35 cellular contexts compared by ENCODE assay signal in genomic region chr16:23515881-23516280, GRCh38. TPM values are rescaled to one million over a fixed set of nuclear protein-coding genes. Genes with fewer than 3 reads are reported as not detected.
DNase-seq lines count a peak whose midpoint lies in the region; ATAC-seq and TF ChIP-seq lines count a peak whose summit lies in the region.
"Had no signal": no experiment of that assay in that cellular context is flagged by ENCODE, and none has a peak within 500 bp of the region (broad histone marks: within the 10 kb centered on the region; RNA-seq: fewer than 3 reads in every experiment).

No MANE protein-coding gene starts in this region.

- no peak overlapping the region for H3K4me3 ChIP-seq in HEK293 (ENCODE audit: low read depth, low read length)
- H3K4me3 ChIP-seq: cardiac muscle cell, colonic mucosa, GM23248, mucosa of descending colon, upper lobe of right lung had no signal

- intact Hi-C loops in activated B cell treated with CpG ODN at 0.5 μM for 24 hours (cut with micrococcal nuclease): loop anchor here (1.0 to 5.0 kb wide), 2 partner anchors 39 to 41 kb away; partner anchors contain the start of genes EARS2 and UBFD1
- intact Hi-C loops in activated CD4-positive, alpha-beta memory T cell treated with anti-CD3 and anti-CD28 coated beads for 36 hours (cut with micrococcal nuclease): no loop called here

- H3K9me3 ChIP-seq in HEK293 (ENCODE audit: control insufficient read depth, insufficient read depth, low read depth, low read length): no peaks in the 10 kb centered on the region
- H3K9me3 ChIP-seq: colonic mucosa, mucosa of descending colon, upper lobe of right lung had no signal

- no peaks in the 10 kb centered on the region for H3K9me3 Mint-ChIP-seq in activated T-cell treated with anti-CD3 and anti-CD28 coated beads, Interleukin-2, amount 50 U/mL, for 24 hours
- no peaks in the 10 kb centered on the region for H3K9me3 Mint-ChIP-seq in activated T-cell treated with anti-CD3 and anti-CD28 coated beads, Interleukin-2, amount 50 U/mL, for 4 hours
- no peaks in the 10 kb centered on the region for H3K9me3 Mint-ChIP-seq in activated B cell treated with CpG ODN at 0.5 μM for 24 hours
- H3K9me3 Mint-ChIP-seq in stimulated activated effector memory CD8-positive, alpha-beta T cell treated with anti-CD3 and anti-CD28 coated beads, Interleukin-12 subunit alpha, Interleukin-12 subunit beta, amount 100 ng/mL, for 72 hours: no peaks in the 10 kb centered on the region
- H3K9me3 Mint-ChIP-seq in activated CD4-positive, alpha-beta memory T cell treated with anti-CD3 and anti-CD28 coated beads for 36 hours: no peaks in the 10 kb centered on the region
- H3K9me3 Mint-ChIP-seq: activated T-helper 2 cell treated with anti-CD3 and anti-CD28 coated beads, Interferon-gamma antibody, Interleukin-2, Interleukin-4, amounts not matched to agents 10 μg/mL and 5 μg/mL and 100 μg/mL, durations not matched to agents 14 hours and 24 hours and 36 hours; CD8-positive, alpha-beta memory T cell; HFFc6; nephron had no signal

- no peak for ATAC-seq in activated T-cell treated with anti-CD3 and anti-CD28 coated beads, Interleukin-2, amount 50 U/mL, for 4 hours
- ATAC-seq in activated B cell treated with CpG ODN at 0.5 μM for 24 hours (ENCODE audit: low read depth) (no peak), HG03521 (IDR thresholded peaks at IDR 0.05; ENCODE audit: unreplicated experiment) (no peak)
- ATAC-seq in stimulated activated effector memory CD8-positive, alpha-beta T cell treated with anti-CD3 and anti-CD28 coated beads, Interleukin-12 subunit alpha, Interleukin-12 subunit beta, amount 100 ng/mL, for 72 hours: no peak
- ATAC-seq: left colon, mucosa of descending colon had no signal

- no peak for DNase-seq in activated T-cell treated with anti-CD3 and anti-CD28 coated beads, Interleukin-2, amount 50 U/mL, for 24 hours
- DNase-seq in activated T-cell treated with anti-CD3 and anti-CD28 coated beads, Interleukin-2, amount 50 U/mL, for 4 hours: no peak
- DNase-seq in activated B cell treated with CpG ODN at 0.5 μM for 24 hours: no peak
- no peak for DNase-seq in stimulated activated effector memory CD8-positive, alpha-beta T cell treated with anti-CD3 and anti-CD28 coated beads, Interleukin-12 subunit alpha, Interleukin-12 subunit beta, amount 100 ng/mL, for 72 hours (ENCODE audit: low spot score in 2 of 2)
- no peak for DNase-seq in activated CD4-positive, alpha-beta memory T cell treated with anti-CD3 and anti-CD28 coated beads for 36 hours
- DNase-seq in HCEC 1CT: no peak
- DNase-seq: activated CD8-positive, alpha-beta memory T cell treated with anti-CD3 and anti-CD28 coated beads, Interleukin-2, amount 50 U/mL, for 48 hours; CD8-positive, alpha-beta memory T cell; colonic mucosa; DMS 273 treated with DMSO at 0.1 percent for 48 hours; effector CD8-positive, alpha-beta T cell; EL; HFFc6; hypothalamus; left colon; mammary epithelial cell; mucosa of descending colon; MV-4-11; NCI-H1436; NCI-H2081 treated with DMSO at 0.1 percent for 48 hours; NCI-H2227 treated with DMSO at 0.1 percent for 48 hours; NCI-H526 treated with DMSO at 0.1 percent for 48 hours; Right ventricle myocardium superior; stimulated activated CD4-positive, alpha-beta T cell treated with anti-CD3 and anti-CD28 coated beads, Interleukin-15, amount 100 ng/mL, for 24 hours; stimulated activated naive CD4-positive, alpha-beta T cell; T-helper 9 cell; upper lobe of right lung had no signal

- H3K4me1 ChIP-seq in HEK293 (ENCODE audit: control insufficient read depth, insufficient read depth, low read length): no peaks in the 10 kb centered on the region
- H3K4me1 ChIP-seq: colonic mucosa had no signal

- CTCF ChIA-PET in HEK293 (lab: Yijun Ruan, JAX) (no interaction called here), activated B cell treated with CpG ODN at 0.5 μM for 24 hours (lab: Charles Lee) (no interaction called here)
- CTCF ChIA-PET in activated CD4-positive, alpha-beta memory T cell treated with anti-CD3 and anti-CD28 coated beads for 36 hours (lab: Charles Lee): no interaction called here

- no peak overlapping the region for H3K27ac ChIP-seq in HEK293 (ENCODE audit: extremely low read depth, low read depth, low read length)
- H3K27ac ChIP-seq: cardiac muscle cell, colonic mucosa, epithelial cell of prostate, GM23248, upper lobe of right lung, VCaP had no signal

- H3K36me3 ChIP-seq in HEK293 (ENCODE audit: control insufficient read depth in 2 of 2, insufficient read depth in 1 of 2, low read length in 2 of 2): peaks cover 4 to 10% of the 10 kb centered on the region in 2 experiments; a peak in 2 of 3 replicates
- H3K36me3 ChIP-seq: colonic mucosa, upper lobe of right lung had no signal

- no peak overlapping the region for H3K4me3 Mint-ChIP-seq in activated T-cell treated with anti-CD3 and anti-CD28 coated beads, Interleukin-2, amount 50 U/mL, for 24 hours
- H3K4me3 Mint-ChIP-seq in activated T-cell treated with anti-CD3 and anti-CD28 coated beads, Interleukin-2, amount 50 U/mL, for 4 hours: no peak overlapping the region
- H3K4me3 Mint-ChIP-seq in activated B cell treated with CpG ODN at 0.5 μM for 24 hours: no peak overlapping the region
- no peak overlapping the region for H3K4me3 Mint-ChIP-seq in stimulated activated effector memory CD8-positive, alpha-beta T cell treated with anti-CD3 and anti-CD28 coated beads, Interleukin-12 subunit alpha, Interleukin-12 subunit beta, amount 100 ng/mL, for 72 hours
- no peak overlapping the region for H3K4me3 Mint-ChIP-seq in activated CD4-positive, alpha-beta memory T cell treated with anti-CD3 and anti-CD28 coated beads for 36 hours
- H3K4me3 Mint-ChIP-seq: HFFc6, nephron had no signal

- TF ChIP-seq CTCF in HEK293 (tag by site-specific recombination; IDR thresholded peaks at IDR 0.05) (no peak), activated B cell treated with CpG ODN at 0.5 μM for 24 hours (IDR thresholded peaks at IDR 0.05) (no peak)

- peaks cover 54% of the 10 kb centered on the region for H3K36me3 Mint-ChIP-seq in activated T-cell treated with anti-CD3 and anti-CD28 coated beads, Interleukin-2, amount 50 U/mL, for 24 hours (ENCODE audit: low read depth)
- peaks cover 6% of the 10 kb centered on the region for H3K36me3 Mint-ChIP-seq in activated T-cell treated with anti-CD3 and anti-CD28 coated beads, Interleukin-2, amount 50 U/mL, for 4 hours (ENCODE audit: insufficient read depth)
- peaks cover 6% of the 10 kb centered on the region for H3K36me3 Mint-ChIP-seq in activated B cell treated with CpG ODN at 0.5 μM for 24 hours (ENCODE audit: low read depth)
- H3K36me3 Mint-ChIP-seq in stimulated activated effector memory CD8-positive, alpha-beta T cell treated with anti-CD3 and anti-CD28 coated beads, Interleukin-12 subunit alpha, Interleukin-12 subunit beta, amount 100 ng/mL, for 72 hours: peaks cover 19% of the 10 kb centered on the region
- peaks cover 11% of the 10 kb centered on the region for H3K36me3 Mint-ChIP-seq in activated CD4-positive, alpha-beta memory T cell treated with anti-CD3 and anti-CD28 coated beads for 36 hours

- H3K4me1 Mint-ChIP-seq in activated T-cell treated with anti-CD3 and anti-CD28 coated beads, Interleukin-2, amount 50 U/mL, for 24 hours (ENCODE audit: low read depth): peaks cover 36% of the 10 kb centered on the region
- H3K4me1 Mint-ChIP-seq in activated T-cell treated with anti-CD3 and anti-CD28 coated beads, Interleukin-2, amount 50 U/mL, for 4 hours (ENCODE audit: low read depth): peaks cover 40% of the 10 kb centered on the region
- H3K4me1 Mint-ChIP-seq in activated B cell treated with CpG ODN at 0.5 μM for 24 hours: peaks cover 62% of the 10 kb centered on the region
- H3K4me1 Mint-ChIP-seq in stimulated activated effector memory CD8-positive, alpha-beta T cell treated with anti-CD3 and anti-CD28 coated beads, Interleukin-12 subunit alpha, Interleukin-12 subunit beta, amount 100 ng/mL, for 72 hours: peaks cover 28% of the 10 kb centered on the region
- H3K4me1 Mint-ChIP-seq in activated CD4-positive, alpha-beta memory T cell treated with anti-CD3 and anti-CD28 coated beads for 36 hours (ENCODE audit: low read depth): peaks cover 35% of the 10 kb centered on the region

- peak overlapping the region; percentile 52 for H3K27ac Mint-ChIP-seq in activated T-cell treated with anti-CD3 and anti-CD28 coated beads, Interleukin-2, amount 50 U/mL, for 24 hours
- H3K27ac Mint-ChIP-seq in activated B cell treated with CpG ODN at 0.5 μM for 24 hours: peak overlapping the region; percentile 90
- H3K27ac Mint-ChIP-seq in stimulated activated effector memory CD8-positive, alpha-beta T cell treated with anti-CD3 and anti-CD28 coated beads, Interleukin-12 subunit alpha, Interleukin-12 subunit beta, amount 100 ng/mL, for 72 hours: peak overlapping the region; percentile 49
- no peak overlapping the region for H3K27ac Mint-ChIP-seq in activated CD4-positive, alpha-beta memory T cell treated with anti-CD3 and anti-CD28 coated beads for 36 hours
- H3K27ac Mint-ChIP-seq: activated T-helper 2 cell treated with anti-CD3 and anti-CD28 coated beads, Interferon-gamma antibody, Interleukin-2, Interleukin-4, amounts not matched to agents 10 μg/mL and 5 μg/mL and 100 μg/mL, durations not matched to agents 14 hours and 24 hours and 36 hours; nephron had no signal

- POLR2A ChIA-PET in HEK293 (lab: Yijun Ruan, JAX) (no interaction called here), activated B cell treated with CpG ODN at 0.5 μM for 24 hours (lab: Charles Lee) (interaction anchor here (0.6 to 8.8 kb wide), 7 partner anchors 9 to 1865 kb away, joined by 3 to 209 read pairs (median 5); partner anchors contain the start of gene GGA2)
- POLR2A ChIA-PET in activated CD4-positive, alpha-beta memory T cell treated with anti-CD3 and anti-CD28 coated beads for 36 hours (lab: Charles Lee): no interaction called here

- no peaks in the 10 kb centered on the region for H3K27me3 Mint-ChIP-seq in activated T-cell treated with anti-CD3 and anti-CD28 coated beads, Interleukin-2, amount 50 U/mL, for 24 hours
- H3K27me3 Mint-ChIP-seq in activated T-cell treated with anti-CD3 and anti-CD28 coated beads, Interleukin-2, amount 50 U/mL, for 4 hours (ENCODE audit: low read depth): no peaks in the 10 kb centered on the region
- no peaks in the 10 kb centered on the region for H3K27me3 Mint-ChIP-seq in activated B cell treated with CpG ODN at 0.5 μM for 24 hours
- H3K27me3 Mint-ChIP-seq in activated CD4-positive, alpha-beta memory T cell treated with anti-CD3 and anti-CD28 coated beads for 36 hours: no peaks in the 10 kb centered on the region

RNA-seq across cellular contexts. Expression of gene GGA2, which starts 5.6 kb away (rescaled TPM):
- total RNA-seq in activated T-cell treated with anti-CD3 and anti-CD28 coated beads, Interleukin-2, amount 50 U/mL, for 4 hours: 10 to 100 TPM; 66.0 to 82.9 (median 70.0) TPM
- 264 and 281 TPM in 2 replicates for total RNA-seq in activated B cell treated with CpG ODN at 0.5 μM for 24 hours
- total RNA-seq in activated CD4-positive, alpha-beta memory T cell treated with anti-CD3 and anti-CD28 coated beads for 36 hours: 10 to 100 TPM; 73.3 to 75.1 TPM

RNA-seq across cellular contexts. Expression of gene EARS2, which starts 41.3 kb away (rescaled TPM):
- total RNA-seq in activated T-cell treated with anti-CD3 and anti-CD28 coated beads, Interleukin-2, amount 50 U/mL, for 4 hours: 10 to 100 TPM; 30.8 to 37.1 (median 33.3) TPM
- total RNA-seq in activated B cell treated with CpG ODN at 0.5 μM for 24 hours: 24.9 and 27.5 TPM in 2 replicates
- total RNA-seq in activated CD4-positive, alpha-beta memory T cell treated with anti-CD3 and anti-CD28 coated beads for 36 hours: 10 to 100 TPM; 21.6 to 23.6 TPM

RNA-seq across cellular contexts. Expression of gene UBFD1, which starts 41.6 kb away (rescaled TPM):
- total RNA-seq in activated T-cell treated with anti-CD3 and anti-CD28 coated beads, Interleukin-2, amount 50 U/mL, for 4 hours: 10 to 100 TPM; 69.8 to 73.8 (median 70.0) TPM
- 47.9 and 52.2 TPM in 2 replicates for total RNA-seq in activated B cell treated with CpG ODN at 0.5 μM for 24 hours
- 10 to 100 TPM; 53.9 to 54.4 TPM for total RNA-seq in activated CD4-positive, alpha-beta memory T cell treated with anti-CD3 and anti-CD28 coated beads for 36 hours
